Comparison of ENCODE assay signal across 3 cellular contexts in the genomic region with DNA sequence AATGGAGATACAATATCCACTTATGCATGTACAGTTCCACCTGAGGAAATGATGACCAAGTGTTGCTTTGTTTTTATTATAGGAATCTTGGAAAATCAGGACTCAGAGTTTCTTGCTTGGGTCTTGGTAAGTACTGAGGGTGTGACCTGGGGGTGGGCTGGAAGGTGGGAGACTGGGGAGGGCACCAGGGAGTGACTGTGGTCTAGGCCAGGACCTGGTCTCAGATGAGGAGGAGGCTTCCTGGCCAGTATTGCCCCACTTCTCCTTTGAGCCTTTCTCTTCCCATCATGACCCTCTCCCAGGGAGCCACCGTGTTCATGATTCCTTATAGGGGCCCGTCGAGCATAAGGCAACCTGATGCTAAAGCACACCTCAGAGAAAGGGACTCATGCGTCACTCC.
"Had no signal": no experiment of that assay in that cellular context is flagged by ENCODE, and none has a peak within 500 bp of the region (broad histone marks: within the 10 kb centered on the region; RNA-seq: fewer than 3 reads in every experiment).

No MANE protein-coding gene starts in this region.

- H3K4me3 ChIP-seq: GM12878 had no signal

- ATAC-seq: GM12878 had no signal

- DNase-seq: GDM1, GF-D8 had no signal
